ENCODE assay signal across 10 cellular contexts in genomic region chr15:59960318-59960717, GRCh38. TPM values are rescaled to one million over a fixed set of nuclear protein-coding genes. Genes with fewer than 3 reads are reported as not detected.
"Had no signal": no experiment of that assay in that cellular context is flagged by ENCODE, and none has a peak within 500 bp of the region (broad histone marks: within the 10 kb centered on the region; RNA-seq: fewer than 3 reads in every experiment).

No MANE protein-coding gene starts in this region.

- H3K4me3 ChIP-seq: GM23248, GM23338, HAP-1 had no signal

- DNase-seq: GM23248, GOT3, H7, H9, HCEC 1CT, HFFc6 had no signal

- H3K9me3 ChIP-seq: HAP-1 had no signal

- ATAC-seq: GM23338, HCT116 had no signal

- H3K36me3 ChIP-seq: HAP-1 had no signal

- H3K4me1 ChIP-seq: HAP-1 had no signal

- H3K27ac ChIP-seq: GM23248 had no signal

- H3K27ac Mint-ChIP-seq: GM23338, H9, HFFc6 had no signal

RNA-seq across cellular contexts. Expression of gene FOXB1, which starts 43.8 kb away (rescaled TPM):
- total RNA-seq: GM23248, H4, HFFc6 had no signal
